ENCODE assay signal across 1 cellular context in genomic region chr13:27663947-27664346, GRCh38.
TF ChIP-seq lines count a peak whose summit lies in the region.

No MANE protein-coding gene starts in this region.

TF ChIP-seq in WTC11, 78 proteins besides CTCF, POLR2A, EP300 and RAD21 (continued from another document):
- TF ChIP-seq, protein P1, sequence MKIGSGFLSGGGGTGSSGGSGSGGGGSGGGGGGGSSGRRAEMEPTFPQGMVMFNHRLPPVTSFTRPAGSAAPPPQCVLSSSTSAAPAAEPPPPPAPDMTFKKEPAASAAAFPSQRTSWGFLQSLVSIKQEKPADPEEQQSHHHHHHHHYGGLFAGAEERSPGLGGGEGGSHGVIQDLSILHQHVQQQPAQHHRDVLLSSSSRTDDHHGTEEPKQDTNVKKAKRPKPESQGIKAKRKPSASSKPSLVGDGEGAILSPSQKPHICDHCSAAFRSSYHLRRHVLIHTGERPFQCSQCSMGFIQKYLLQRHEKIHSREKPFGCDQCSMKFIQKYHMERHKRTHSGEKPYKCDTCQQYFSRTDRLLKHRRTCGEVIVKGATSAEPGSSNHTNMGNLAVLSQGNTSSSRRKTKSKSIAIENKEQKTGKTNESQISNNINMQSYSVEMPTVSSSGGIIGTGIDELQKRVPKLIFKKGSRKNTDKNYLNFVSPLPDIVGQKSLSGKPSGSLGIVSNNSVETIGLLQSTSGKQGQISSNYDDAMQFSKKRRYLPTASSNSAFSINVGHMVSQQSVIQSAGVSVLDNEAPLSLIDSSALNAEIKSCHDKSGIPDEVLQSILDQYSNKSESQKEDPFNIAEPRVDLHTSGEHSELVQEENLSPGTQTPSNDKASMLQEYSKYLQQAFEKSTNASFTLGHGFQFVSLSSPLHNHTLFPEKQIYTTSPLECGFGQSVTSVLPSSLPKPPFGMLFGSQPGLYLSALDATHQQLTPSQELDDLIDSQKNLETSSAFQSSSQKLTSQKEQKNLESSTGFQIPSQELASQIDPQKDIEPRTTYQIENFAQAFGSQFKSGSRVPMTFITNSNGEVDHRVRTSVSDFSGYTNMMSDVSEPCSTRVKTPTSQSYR (CRISPR knock-in tag; IDR thresholded peaks at IDR 0.05) = no peak
- TF ChIP-seq, protein P2, sequence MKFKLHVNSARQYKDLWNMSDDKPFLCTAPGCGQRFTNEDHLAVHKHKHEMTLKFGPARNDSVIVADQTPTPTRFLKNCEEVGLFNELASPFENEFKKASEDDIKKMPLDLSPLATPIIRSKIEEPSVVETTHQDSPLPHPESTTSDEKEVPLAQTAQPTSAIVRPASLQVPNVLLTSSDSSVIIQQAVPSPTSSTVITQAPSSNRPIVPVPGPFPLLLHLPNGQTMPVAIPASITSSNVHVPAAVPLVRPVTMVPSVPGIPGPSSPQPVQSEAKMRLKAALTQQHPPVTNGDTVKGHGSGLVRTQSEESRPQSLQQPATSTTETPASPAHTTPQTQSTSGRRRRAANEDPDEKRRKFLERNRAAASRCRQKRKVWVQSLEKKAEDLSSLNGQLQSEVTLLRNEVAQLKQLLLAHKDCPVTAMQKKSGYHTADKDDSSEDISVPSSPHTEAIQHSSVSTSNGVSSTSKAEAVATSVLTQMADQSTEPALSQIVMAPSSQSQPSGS (CRISPR knock-in tag; IDR thresholded peaks at IDR 0.05; ENCODE audit: borderline replicate concordance, low read depth) = no peak
- TF ChIP-seq JAZF1 (CRISPR knock-in tag; IDR thresholded peaks at IDR 0.05) = no peak
- TF ChIP-seq NFATC4 (CRISPR knock-in tag; IDR thresholded peaks at IDR 0.05) = no peak
- no peak for TF ChIP-seq ATF1 (CRISPR knock-in tag; IDR thresholded peaks at IDR 0.05)
- TF ChIP-seq, protein P3, sequence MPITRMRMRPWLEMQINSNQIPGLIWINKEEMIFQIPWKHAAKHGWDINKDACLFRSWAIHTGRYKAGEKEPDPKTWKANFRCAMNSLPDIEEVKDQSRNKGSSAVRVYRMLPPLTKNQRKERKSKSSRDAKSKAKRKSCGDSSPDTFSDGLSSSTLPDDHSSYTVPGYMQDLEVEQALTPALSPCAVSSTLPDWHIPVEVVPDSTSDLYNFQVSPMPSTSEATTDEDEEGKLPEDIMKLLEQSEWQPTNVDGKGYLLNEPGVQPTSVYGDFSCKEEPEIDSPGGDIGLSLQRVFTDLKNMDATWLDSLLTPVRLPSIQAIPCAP (CRISPR knock-in tag; IDR thresholded peaks at IDR 0.05) = no peak
- no peak for TF ChIP-seq MXD4 (CRISPR knock-in tag; IDR thresholded peaks at IDR 0.05; ENCODE audit: borderline replicate concordance)
TF ChIP-seq in WTC11: peak in this region for 2.
